ENCODE assay signal across 15 cellular contexts in genomic region chr10:102603946-102604345, GRCh38. TPM values are rescaled to one million over a fixed set of nuclear protein-coding genes. Genes with fewer than 3 reads are reported as not detected.
DNase-seq lines count a peak whose midpoint lies in the region; ATAC-seq and TF ChIP-seq lines count a peak whose summit lies in the region.
"Had no signal": no experiment of that assay in that cellular context is flagged by ENCODE, and none has a peak within 500 bp of the region (broad histone marks: within the 10 kb centered on the region; RNA-seq: fewer than 3 reads in every experiment).

No MANE protein-coding gene starts in this region.

- H3K9me3 Mint-ChIP-seq in T-helper 1 cell treated with Interleukin-12 subunit alpha and Interleukin-12 subunit beta and Interleukin-4 antibody, amounts not matched to agents 30 μg/mL and 1 μg/mL, for 36 hours, result no peaks in the 10 kb centered on the region
- H3K9me3 Mint-ChIP-seq: activated CD4-positive, alpha-beta memory T cell treated with anti-CD3 and anti-CD28 coated beads, Interleukin-2, amount 10 ng/mL, durations not matched to agents 7 days and 5 days; memory B cell; T-helper 2 cell treated with Interferon-gamma antibody and Interleukin-4, amounts not matched to agents 5 μg/mL and 100 μg/mL, for 36 hours had no signal

- H3K4me1 ChIP-seq in lower lobe of right lung (peaks cover 67% of the 10 kb centered on the region), upper lobe of right lung (peaks cover 48% of the 10 kb centered on the region)

- peak overlapping the region; percentile 24 for H3K27ac Mint-ChIP-seq in T-helper 1 cell treated with Interleukin-12 subunit alpha and Interleukin-12 subunit beta and Interleukin-4 antibody, amounts not matched to agents 30 μg/mL and 1 μg/mL, for 36 hours
- H3K27ac Mint-ChIP-seq: activated CD4-positive, alpha-beta memory T cell treated with anti-CD3 and anti-CD28 coated beads, Interleukin-2, amount 10 ng/mL, durations not matched to agents 7 days and 5 days; memory B cell; T-helper 2 cell treated with Interferon-gamma antibody and Interleukin-4, amounts not matched to agents 5 μg/mL and 100 μg/mL, for 36 hours had no signal

- DNase-seq in T-helper 1 cell (no peak), choroid plexus epithelial cell (ENCODE audit: low read depth) (peak; percentile 37), lower lobe of right lung (no peak), upper lobe of right lung (no peak), RKO (ENCODE audit: low spot score) (no peak), mucosa of gallbladder (ENCODE audit: low spot score) (no peak)
- DNase-seq in stimulated activated CD4-positive, alpha-beta T cell treated with anti-CD3 and anti-CD28 coated beads, Interleukin-1b, Interleukin-23, amount 100 ng/mL, for 48 hours, result no peak
- DNase-seq: activated CD4-positive, alpha-beta memory T cell treated with anti-CD3 and anti-CD28 coated beads, Interleukin-2, amount 10 ng/mL, durations not matched to agents 7 days and 5 days; NCI-H187 treated with DMSO at 0.1 percent for 48 hours had no signal

- peaks cover 7% of the 10 kb centered on the region for H3K4me1 Mint-ChIP-seq in T-helper 1 cell treated with Interleukin-12 subunit alpha and Interleukin-12 subunit beta and Interleukin-4 antibody, amounts not matched to agents 30 μg/mL and 1 μg/mL, for 36 hours (ENCODE audit: low read depth)
- H3K4me1 Mint-ChIP-seq: memory B cell had no signal

- no peaks in the 10 kb centered on the region for H3K27me3 Mint-ChIP-seq in T-helper 1 cell treated with Interleukin-12 subunit alpha and Interleukin-12 subunit beta and Interleukin-4 antibody, amounts not matched to agents 30 μg/mL and 1 μg/mL, for 36 hours (ENCODE audit: low read depth)
- H3K27me3 Mint-ChIP-seq: activated CD4-positive, alpha-beta memory T cell treated with anti-CD3 and anti-CD28 coated beads, Interleukin-2, amount 10 ng/mL, durations not matched to agents 7 days and 5 days; memory B cell had no signal

- no peaks in the 10 kb centered on the region for H3K9me3 ChIP-seq in lower lobe of right lung
- no peaks in the 10 kb centered on the region for H3K9me3 ChIP-seq in upper lobe of right lung
- H3K9me3 ChIP-seq: tibial nerve had no signal

- peak; percentile 41 to 46 for ATAC-seq in lower lobe of right lung
- peak; percentile 31 for ATAC-seq in upper lobe of right lung
- ATAC-seq: K562 had no signal

- H3K36me3 Mint-ChIP-seq in T-helper 1 cell treated with Interleukin-12 subunit alpha and Interleukin-12 subunit beta and Interleukin-4 antibody, amounts not matched to agents 30 μg/mL and 1 μg/mL, for 36 hours (ENCODE audit: low read depth), result peaks cover 12% of the 10 kb centered on the region

- peak overlapping the region; percentile 49 for H3K27ac ChIP-seq in lower lobe of right lung
- H3K27ac ChIP-seq in upper lobe of right lung, result peak overlapping the region; percentile 56

- H3K4me3 ChIP-seq in choroid plexus epithelial cell (ENCODE audit: low read depth, low read length) (no peak overlapping the region), lower lobe of right lung (no peak overlapping the region), upper lobe of right lung (no peak overlapping the region)
- H3K4me3 ChIP-seq: coronary artery, K562, tibial nerve had no signal

- no peak for TF ChIP-seq CTCF in choroid plexus epithelial cell (conservative IDR thresholded peaks at IDR 0.05; ENCODE audit: low read depth, low read length)
- no peak for TF ChIP-seq CTCF in lower lobe of right lung (IDR thresholded peaks at IDR 0.05)
- TF ChIP-seq CTCF in upper lobe of right lung (IDR thresholded peaks at IDR 0.05), result no peak

- intact Hi-C loops in lower lobe of right lung (cut with DNase I) (no loop called here), upper lobe of right lung (cut with DNase I) (no loop called here)

- H3K27me3 ChIP-seq in lower lobe of right lung (ENCODE audit: low read depth) (no peaks in the 10 kb centered on the region), upper lobe of right lung (no peaks in the 10 kb centered on the region)
- H3K27me3 ChIP-seq: tibial nerve had no signal

- H3K36me3 ChIP-seq in lower lobe of right lung, result peaks cover 48% of the 10 kb centered on the region
- H3K36me3 ChIP-seq in upper lobe of right lung, result peaks cover 5% of the 10 kb centered on the region

- no peak overlapping the region for H3K4me3 Mint-ChIP-seq in T-helper 1 cell treated with Interleukin-12 subunit alpha and Interleukin-12 subunit beta and Interleukin-4 antibody, amounts not matched to agents 30 μg/mL and 1 μg/mL, for 36 hours
- H3K4me3 Mint-ChIP-seq: activated CD4-positive, alpha-beta memory T cell treated with anti-CD3 and anti-CD28 coated beads, Interleukin-2, amount 10 ng/mL, durations not matched to agents 7 days and 5 days; memory B cell; T-helper 2 cell treated with Interferon-gamma antibody and Interleukin-4, amounts not matched to agents 5 μg/mL and 100 μg/mL, for 36 hours had no signal

RNA-seq across cellular contexts. Expression of gene TRIM8, which starts 40.3 kb away (rescaled TPM):
- total RNA-seq in lower lobe of right lung (142 TPM), upper lobe of right lung (146 TPM), mucosa of gallbladder (129 TPM)
